8 cellular contexts compared by ENCODE assay signal in genomic region chr1:153774780-153775431, GRCh38. TPM values are rescaled to one million over a fixed set of nuclear protein-coding genes. Genes with fewer than 3 reads are reported as not detected.
DNase-seq lines count a peak whose midpoint lies in the region; ATAC-seq lines count a peak whose summit lies in the region.

Gene SLC27A3, plus strand, starts transcription at chr1:153775407. Its CDS starts 91 bp downstream, at chr1:153775498.

- H3K4me3 Mint-ChIP-seq in stimulated activated memory B cell treated with anti-CD40 and anti-IgM and Interleukin-4, amounts not matched to agents 10 μg/mL and 1 μg/mL and 100 μg/mL, for 72 hours: peak within 1 kb of the TSS; percentile 82

- peaks cover 30% of the 10 kb centered on the region for H3K36me3 Mint-ChIP-seq in stimulated activated memory B cell treated with anti-CD40 and anti-IgM and Interleukin-4, amounts not matched to agents 10 μg/mL and 1 μg/mL and 100 μg/mL, for 72 hours

- H3K27me3 Mint-ChIP-seq in stimulated activated memory B cell treated with anti-CD40 and anti-IgM and Interleukin-4, amounts not matched to agents 10 μg/mL and 1 μg/mL and 100 μg/mL, for 72 hours: no peaks in the 10 kb centered on the region

- H3K4me1 Mint-ChIP-seq in stimulated activated memory B cell treated with anti-CD40 and anti-IgM and Interleukin-4, amounts not matched to agents 10 μg/mL and 1 μg/mL and 100 μg/mL, for 72 hours: peaks cover 48% of the 10 kb centered on the region

- DNase-seq in activated T-cell treated with anti-CD3 and anti-CD28 coated beads for 48 hours (ENCODE audit: low read depth) (peak; percentile 18), RKO (ENCODE audit: low spot score) (peak; percentile 31), dermis blood vessel endothelial cell (peak; percentile 40), left kidney (ENCODE audit: low read depth, low spot score) (peak; percentile 84)
- DNase-seq in activated T-cell treated with anti-CD3 and anti-CD28 coated beads, Interleukin-2, amount 50 U/mL, for 48 hours: no peak

- peak within 1 kb of the TSS; percentile 85 for H3K27ac Mint-ChIP-seq in stimulated activated memory B cell treated with anti-CD40 and anti-IgM and Interleukin-4, amounts not matched to agents 10 μg/mL and 1 μg/mL and 100 μg/mL, for 72 hours

- ATAC-seq in HG03280 (IDR thresholded peaks at IDR 0.05; ENCODE audit: unreplicated experiment): peak; percentile 27
- peak; percentile 61 for ATAC-seq in stimulated activated memory B cell treated with anti-CD40 and anti-IgM and Interleukin-4, amounts not matched to agents 10 μg/mL and 1 μg/mL and 100 μg/mL, for 72 hours
- ATAC-seq in HG03442 (IDR thresholded peaks at IDR 0.05; ENCODE audit: unreplicated experiment): no peak

- H3K9me3 Mint-ChIP-seq in stimulated activated memory B cell treated with anti-CD40 and anti-IgM and Interleukin-4, amounts not matched to agents 10 μg/mL and 1 μg/mL and 100 μg/mL, for 72 hours: no peaks in the 10 kb centered on the region

RNA-seq across cellular contexts. Expression of gene SLC27A3, which starts in this region (rescaled TPM):
- total RNA-seq in dermis blood vessel endothelial cell: 27.6 and 30.0 TPM in 2 replicates

Comparison
In these comparisons a context has a peak if more than half of its experiments do, and no peak if none do; other contexts are left out.
1. DNase-seq: peak in activated T-cell treated with anti-CD3 and anti-CD28 coated beads for 48 hours (single experiment), RKO (single experiment), dermis blood vessel endothelial cell (single experiment) and left kidney (single experiment); none in activated T-cell treated with anti-CD3 and anti-CD28 coated beads, Interleukin-2, amount 50 U/mL, for 48 hours (0 of 2).